8 cellular contexts compared by ENCODE assay signal in the genomic region with DNA sequence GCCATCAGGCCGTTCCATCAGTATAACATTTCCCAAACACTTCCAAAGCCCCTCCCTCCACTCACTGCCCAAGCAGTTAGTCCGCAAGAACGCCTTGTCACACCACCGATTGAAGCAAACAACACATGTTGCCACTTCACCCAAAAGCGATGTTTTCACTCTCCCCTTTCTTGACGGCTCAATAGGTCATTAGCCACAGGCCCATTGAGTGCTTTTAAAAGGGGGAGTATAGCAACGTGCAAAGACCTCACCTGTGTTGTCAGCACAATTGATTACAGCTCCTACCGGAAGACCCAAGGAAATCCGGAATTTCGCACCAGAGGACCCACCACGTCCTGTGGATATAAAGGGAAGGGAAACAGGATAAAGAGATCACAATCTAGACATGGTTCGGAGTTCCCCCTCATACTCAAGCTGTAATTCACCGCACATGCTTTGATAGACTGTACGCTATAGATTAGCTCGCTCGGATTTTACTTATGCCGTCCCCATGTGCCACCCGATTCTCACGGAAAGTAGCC. TPM values are rescaled to one million over a fixed set of nuclear protein-coding genes. Genes with fewer than 3 reads are reported as not detected.
DNase-seq lines count a peak whose midpoint lies in the region; ATAC-seq and TF ChIP-seq lines count a peak whose summit lies in the region.

No MANE protein-coding gene starts in this region.

- peaks cover 44 to 47% of the 10 kb centered on the region in 2 donors for H3K4me1 Mint-ChIP-seq in immature natural killer cell

- TF ChIP-seq CTCF in AG09309 (IDR thresholded peaks at IDR 0.05; ENCODE audit: control insufficient read depth, insufficient read depth, low read depth, low read length, missing control alignments) = no peak
- no peak for TF ChIP-seq CTCF in stomach (IDR thresholded peaks at IDR 0.05)

- H3K27ac Mint-ChIP-seq in immature natural killer cell = peak overlapping the region; percentile 97 to 100 (median 99)

- H3K9me3 ChIP-seq in stomach = no peaks in the 10 kb centered on the region

- no peaks in the 10 kb centered on the region for H3K9me3 Mint-ChIP-seq in immature natural killer cell

- peak overlapping the region; percentile 41 for H3K27ac ChIP-seq in angular gyrus (ENCODE audit: low read depth, low read length)
- H3K27ac ChIP-seq in stomach = peak overlapping the region; percentile 55 to 96 (median 92)

- no peaks in the 10 kb centered on the region for H3K27me3 ChIP-seq in stomach

- H3K4me3 Mint-ChIP-seq in immature natural killer cell = peak overlapping the region; percentile 92 to 98 (median 95)

- H3K4me1 ChIP-seq in stomach = peaks cover 18 to 51% (median 35%) of the 10 kb centered on the region in 4 donors

- H3K36me3 Mint-ChIP-seq in immature natural killer cell = peaks cover 11 to 33% (median 27%) of the 10 kb centered on the region in 3 donors

- intact Hi-C loops in stomach (cut with DNase I; ENCODE audit: low total_unique reads) = no loop called here

- no peak for ATAC-seq in HG02884 (IDR thresholded peaks at IDR 0.05; ENCODE audit: unreplicated experiment)

- TF ChIP-seq EP300 in stomach (IDR thresholded peaks at IDR 0.05) = no peak

- WGBS in stomach, 5 donors = 0 to 1% (median 1%) methylated on average over 19 of the region's 19 CpGs

- H3K27me3 Mint-ChIP-seq in immature natural killer cell (ENCODE audit: low read depth in 3 of 3) = peaks cover 3 to 10% (median 7%) of the 10 kb centered on the region in 3 donors

- H3K4me3 ChIP-seq in AG09309 (ENCODE audit: control insufficient read depth, low read depth, low read length) = peak overlapping the region; percentile 72
- H3K4me3 ChIP-seq in stomach = peak overlapping the region; percentile 52 to 73 (median 66)

- TF ChIP-seq POLR2A in stomach (IDR thresholded peaks at IDR 0.05) = no peak

- DNase-seq in AG09309 (ENCODE audit: low read depth) = no peak
- peak; percentile 60 for DNase-seq in HT-29 (ENCODE audit: low spot score)
- DNase-seq in immature natural killer cell = peak in 2 of 3 donors; percentile 35 to 36
- no peak for DNase-seq in stomach
- no peak for DNase-seq in NCI-H187 treated with DMSO at 0.1 percent for 48 hours (lab: John Stamatoyannopoulos, UW)
- DNase-seq in SW480 (ENCODE audit: low spot score) = no peak

- peaks cover 42 to 49% (median 48%) of the 10 kb centered on the region in 4 donors for H3K36me3 ChIP-seq in stomach

RNA-seq across cellular contexts. Expression of gene RPL23, which starts 0.7 kb away (rescaled TPM):
- total RNA-seq in HT-29 (2014; rRNA removed; shearing (Covaris generic)) = 2,011 and 2,221 TPM in 2 replicates
- polyA plus RNA-seq in immature natural killer cell (100 to 1,000 TPM; 285 to 713 (median 532) TPM), stomach (1,000 to 10,000 TPM; 3,318 to 3,359 (median 3,354) TPM)
- 1,000 to 10,000 TPM in 1 of 5 donors, 100 to 1,000 TPM in 3, 10 to 100 TPM in 1; 89.8 to 1,949 (median 982) TPM for total RNA-seq in stomach

RNA-seq across cellular contexts. Expression of gene LASP1, which starts 17.0 kb away (rescaled TPM):
- 266 and 279 TPM in 2 replicates for total RNA-seq in HT-29 (2014; rRNA removed; shearing (Covaris generic))
- polyA plus RNA-seq in immature natural killer cell (100 to 1,000 TPM in 1 of 3 donors, 10 to 100 TPM in 2; 94.3 to 171 (median 96.5) TPM), stomach (100 to 1,000 TPM in 1 of 3 donors, 10 to 100 TPM in 2; 33.7 to 119 (median 94.3) TPM)
- total RNA-seq in stomach = 100 to 1,000 TPM in 3 of 5 donors, 10 to 100 TPM in 2; 93.0 to 183 (median 107) TPM

RNA-seq across cellular contexts. Expression of gene CWC25, which starts 27.7 kb away (rescaled TPM):
- total RNA-seq in HT-29 (2014; rRNA removed; shearing (Covaris generic)) = 28.7 and 33.9 TPM in 2 replicates
- polyA plus RNA-seq in immature natural killer cell (10 to 100 TPM in 1 of 3 donors, 1 to 10 TPM in 2; 4.3 to 11.1 (median 5.2) TPM), stomach (10 to 100 TPM in 2 of 3 donors, 1 to 10 TPM in 1; 5.9 to 38.8 (median 17.1) TPM)
- total RNA-seq in stomach = 100 to 1,000 TPM in 1 of 5 donors, 10 to 100 TPM in 4; 19.6 to 146 (median 48.7) TPM

RNA-seq across cellular contexts. Expression of gene PIP4K2B, which starts 53.5 kb away (rescaled TPM):
- 39.6 and 62.1 TPM in 2 replicates for total RNA-seq in HT-29 (2014; rRNA removed; shearing (Covaris generic))
- polyA plus RNA-seq in immature natural killer cell (10 to 100 TPM in 2 of 3 donors, 1 to 10 TPM in 1; 6.2 to 15.4 (median 12.5) TPM), stomach (10 to 100 TPM in 2 of 3 donors, 1 to 10 TPM in 1; 9.9 to 13.6 (median 11.8) TPM)
- 10 to 100 TPM; 23.1 to 99.2 (median 24.3) TPM for total RNA-seq in stomach

Comparison
In these comparisons a context has a peak if more than half of its experiments do, and no peak if none do; other contexts are left out.
1. DNase-seq: peak in HT-29 (single experiment) and immature natural killer cell (2 of 3); none in AG09309 (single experiment), stomach (single experiment), NCI-H187 treated with DMSO at 0.1 percent for 48 hours (single experiment) and SW480 (single experiment).